Comparison of ENCODE assay signal across 9 cellular contexts in the genomic region with DNA sequence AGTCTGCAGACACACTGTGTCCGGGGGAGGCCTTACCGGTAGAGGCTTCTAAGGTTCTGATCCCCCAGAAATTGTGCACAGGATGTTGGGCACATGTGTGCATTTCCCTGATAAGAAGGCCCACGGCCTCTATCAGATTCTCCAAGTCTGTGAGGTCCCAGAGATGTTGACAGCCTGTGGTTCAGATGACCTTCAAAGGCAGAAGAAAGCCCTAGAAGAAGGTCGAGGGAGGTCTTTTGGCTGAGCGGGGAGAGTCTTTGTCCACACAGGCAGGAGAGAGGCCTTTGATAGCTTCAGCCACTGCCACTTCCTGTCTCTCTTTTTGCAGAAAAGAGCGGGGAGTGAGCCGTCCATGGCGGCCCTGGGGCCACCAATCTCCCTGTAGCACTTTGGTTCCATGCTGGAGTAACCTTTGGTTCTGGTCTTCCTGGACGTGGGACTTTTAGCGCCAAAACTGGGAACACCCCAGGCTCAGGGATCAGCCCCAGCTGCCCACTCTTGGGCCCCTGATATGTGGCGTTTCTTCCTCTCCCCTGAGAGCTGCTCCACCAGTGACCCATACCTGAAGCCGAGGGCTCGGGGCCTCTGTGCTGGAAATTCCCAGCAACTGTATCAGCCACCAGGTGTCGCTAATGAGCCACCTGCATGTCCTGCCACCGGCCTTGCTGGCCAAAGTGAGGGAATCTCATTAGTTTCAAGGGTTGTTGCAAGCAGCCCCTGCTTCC. TPM values are rescaled to one million over a fixed set of nuclear protein-coding genes. Genes with fewer than 3 reads are reported as not detected.
DNase-seq lines count a peak whose midpoint lies in the region; ATAC-seq and TF ChIP-seq lines count a peak whose summit lies in the region.
"Had no signal": no experiment of that assay in that cellular context is flagged by ENCODE, and none has a peak within 500 bp of the region (broad histone marks: within the 10 kb centered on the region; RNA-seq: fewer than 3 reads in every experiment).

No MANE protein-coding gene starts in this region.

- POLR2A ChIA-PET in A673 (lab: Charles Lee; ENCODE audit: low non-redundant PET): no interaction called here

- no peak overlapping the region for H3K27ac Mint-ChIP-seq in central memory CD8-positive, alpha-beta T cell (ENCODE audit: low read depth)
- H3K27ac Mint-ChIP-seq: stimulated activated naive CD8-positive, alpha-beta T cell treated with anti-CD3 and anti-CD28 coated beads, Interleukin-15, Interleukin-2, amounts not matched to agents 100 ng/mL and 50 ng/mL, for 24 hours had no signal

- TF ChIP-seq CTCF in A673 (conservative IDR thresholded peaks at IDR 0.05; ENCODE audit: low read depth, low read length): peak; percentile 97

- BruUV-seq in A673 (replicated peaks; lab: Mats Ljungman, UMichigan): no TSS peak

- H3K4me3 ChIP-seq in A673 (ENCODE audit: low read depth, low read length, poor library complexity, severe bottlenecking): no peak overlapping the region

- H3K4me1 ChIP-seq in A673 (ENCODE audit: insufficient read depth, low read length, poor library complexity, severe bottlenecking): no peaks in the 10 kb centered on the region

- no peaks in the 10 kb centered on the region for H3K9me3 ChIP-seq in A673 (ENCODE audit: low read depth, low read length, poor library complexity, severe bottlenecking)

- no peaks in the 10 kb centered on the region for H3K9me3 Mint-ChIP-seq in central memory CD8-positive, alpha-beta T cell
- H3K9me3 Mint-ChIP-seq: stimulated activated naive CD8-positive, alpha-beta T cell treated with anti-CD3 and anti-CD28 coated beads, Interleukin-15, Interleukin-2, amounts not matched to agents 100 ng/mL and 50 ng/mL, for 24 hours had no signal

- no peak overlapping the region for H3K4me3 Mint-ChIP-seq in central memory CD8-positive, alpha-beta T cell
- H3K4me3 Mint-ChIP-seq: stimulated activated naive CD8-positive, alpha-beta T cell treated with anti-CD3 and anti-CD28 coated beads, Interleukin-15, Interleukin-2, amounts not matched to agents 100 ng/mL and 50 ng/mL, for 24 hours had no signal

- no peak overlapping the region for H3K27ac ChIP-seq in A673 (ENCODE audit: low read depth, low read length, poor library complexity, severe bottlenecking)

- H3K27me3 Mint-ChIP-seq in central memory CD8-positive, alpha-beta T cell: no peaks in the 10 kb centered on the region
- H3K27me3 Mint-ChIP-seq: stimulated activated naive CD8-positive, alpha-beta T cell treated with anti-CD3 and anti-CD28 coated beads, Interleukin-15, Interleukin-2, amounts not matched to agents 100 ng/mL and 50 ng/mL, for 24 hours had no signal

- no peaks in the 10 kb centered on the region for H3K4me1 Mint-ChIP-seq in central memory CD8-positive, alpha-beta T cell

- CTCF ChIA-PET in A673 (lab: Charles Lee): no interaction called here

- H3K27me3 ChIP-seq in A673 (replicated peaks; ENCODE audit: insufficient read depth, low read depth, low read length, poor library complexity): no peaks in the 10 kb centered on the region

- ATAC-seq in GM18502 (IDR thresholded peaks at IDR 0.05; ENCODE audit: poor library complexity, unreplicated experiment) (peak; percentile 46), HG03460 (IDR thresholded peaks at IDR 0.05; ENCODE audit: unreplicated experiment) (no peak)
- peak; percentile 49 for ATAC-seq in central memory CD8-positive, alpha-beta T cell (replicated peaks; ENCODE audit: extremely low read depth, poor library complexity, severe bottlenecking)

- intact Hi-C loops in A673 (cut with micrococcal nuclease; ENCODE audit: unreplicated experiment): loop anchor here (2.0 kb wide), 1 partner anchor 48 kb away; no protein-coding TSS in a partner anchor

- DNase-seq in A673 (ENCODE audit: low spot score) (peak; percentile 70), NCI-H345 (lab: John Stamatoyannopoulos, UW) (peak; percentile 55), kidney glomerular epithelial cell (lab: John Stamatoyannopoulos, UW) (peak; percentile 69)
- peak; percentile 74 for DNase-seq in activated CD4-positive, CD25-positive, alpha-beta regulatory T cell treated with anti-CD3 and anti-CD28 coated beads, Interleukin-2, amount 50 U/mL, for 72 hours
- peak; percentile 48 to 64 for DNase-seq in central memory CD8-positive, alpha-beta T cell (ENCODE audit: low spot score in 2 of 2)
- peak; percentile 63 for DNase-seq in stimulated activated CD4-positive, alpha-beta T cell treated with anti-CD3 and anti-CD28 coated beads, Interleukin-2, amount 100 ng/mL, for 4 hours (ENCODE audit: low read depth)

- H3K36me3 ChIP-seq in A673 (ENCODE audit: insufficient read depth, low read length, poor library complexity, severe bottlenecking): peaks cover 13% of the 10 kb centered on the region

- H3K36me3 Mint-ChIP-seq in central memory CD8-positive, alpha-beta T cell (ENCODE audit: insufficient read depth): peaks cover 13% of the 10 kb centered on the region

RNA-seq across cellular contexts. Expression of a gene that starts 28.1 kb away (rescaled TPM):
- 2.4 and 3.7 TPM in 2 replicates for total RNA-seq in A673 (2021)
